In genomic region chr21:46285761-46286667, GRCh38 we compare ENCODE assay signal across 8 cellular contexts. TPM values are rescaled to one million over a fixed set of nuclear protein-coding genes. Genes with fewer than 3 reads are reported as not detected.
DNase-seq lines count a peak whose midpoint lies in the region; ATAC-seq and TF ChIP-seq lines count a peak whose summit lies in the region.

A gene with protein sequence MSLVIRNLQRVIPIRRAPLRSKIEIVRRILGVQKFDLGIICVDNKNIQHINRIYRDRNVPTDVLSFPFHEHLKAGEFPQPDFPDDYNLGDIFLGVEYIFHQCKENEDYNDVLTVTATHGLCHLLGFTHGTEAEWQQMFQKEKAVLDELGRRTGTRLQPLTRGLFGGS (plus strand): TSS chr21:46286342. CDS start chr21:46286914, 572 bp downstream.

- peak within 1 kb of the TSS; percentile 66 for H2AFZ ChIP-seq in PC-3 (ENCODE audit: low read length)

- H3K9ac ChIP-seq in PC-3 (ENCODE audit: low read length) (peak within 1 kb of the TSS; percentile 94), mucosa of stomach (ENCODE audit: low read length) (peak within 1 kb of the TSS; percentile 71)

- H3K36me3 ChIP-seq in PC-3 (ENCODE audit: low read depth, low read length), result peaks cover 8% of the 10 kb centered on the region
- peaks cover 4% of the 10 kb centered on the region for H3K36me3 ChIP-seq in mucosa of stomach (ENCODE audit: control insufficient read depth, insufficient read depth, low read length)

- peaks cover 55% of the 10 kb centered on the region for H3K79me2 ChIP-seq in PC-3 (ENCODE audit: low read length)

- DNase-seq in DMS153 treated with DMSO at 0.1 percent for 48 hours (lab: John Stamatoyannopoulos, UW; ENCODE audit: unreplicated experiment), result peak; percentile 57
- DNase-seq in PC-3, result peak; percentile 92
- peak; percentile 86 for DNase-seq in activated T-cell treated with anti-CD3 and anti-CD28 coated beads, Interleukin-2, amount 50 U/mL, for 1 hour
- peak; percentile 92 for DNase-seq in erythroblast (lab: John Stamatoyannopoulos, UW)
- DNase-seq in stimulated activated CD8-positive, alpha-beta memory T cell treated with anti-CD3 and anti-CD28 coated beads, Interleukin-4, amount 100 ng/mL, for 48 hours, result peak; percentile 91

- H3K4me1 ChIP-seq in PC-3 (ENCODE audit: insufficient read depth, low read length) (peaks cover 30% of the 10 kb centered on the region), mucosa of stomach (ENCODE audit: control insufficient read depth, insufficient read depth, low read length) (peaks cover 23% of the 10 kb centered on the region)

- H3K27me3 ChIP-seq in PC-3 (ENCODE audit: low read length), result no peaks in the 10 kb centered on the region
- H3K27me3 ChIP-seq in mucosa of stomach (ENCODE audit: control insufficient read depth, insufficient read depth, low read length), result no peaks in the 10 kb centered on the region

- peak; percentile 87 for ATAC-seq in GM21529 (IDR thresholded peaks at IDR 0.05; ENCODE audit: unreplicated experiment)
- ATAC-seq in PC-3, result peak; percentile 90

- H3K9me3 ChIP-seq in PC-3 (ENCODE audit: low read length) (no peaks in the 10 kb centered on the region), mucosa of stomach (ENCODE audit: control insufficient read depth, low read length) (no peaks in the 10 kb centered on the region)

- H3K9me2 ChIP-seq in PC-3 (replicated peaks; ENCODE audit: low read length), result no peaks in the 10 kb centered on the region

- peak; percentile 84 for TF ChIP-seq POLR2A in erythroblast (IDR thresholded peaks at IDR 0.05; ENCODE audit: low read length)

- H3F3A ChIP-seq in PC-3 (ENCODE audit: low read length, unreplicated experiment), result no peaks in the 10 kb centered on the region

- intact Hi-C loops in PC-3 (cut with micrococcal nuclease), result loop anchor here (1.0 to 5.0 kb wide), 3 partner anchors 37 to 139 kb away; partner anchors contain the start of gene C21orf58

- CTCF ChIA-PET in PC-3 (lab: Charles Lee), result interaction anchor here (0.6 to 1.5 kb wide), 3 partner anchors 16 to 143 kb away, joined by 3 read pairs; a partner anchor contains a TSS

- peak within 1 kb of the TSS; percentile 84 for H3K4me2 ChIP-seq in PC-3 (ENCODE audit: low read length)

- peak; percentile 46; the same call in 1 of the 2 replicates for TF ChIP-seq CTCF in PC-3 (conservative IDR thresholded peaks at IDR 0.05; ENCODE audit: low read depth, low read length)

- H3K4me3 ChIP-seq in PC-3 (ENCODE audit: low read length) (peak within 1 kb of the TSS; percentile 75), mucosa of stomach (ENCODE audit: low read length) (peak within 1 kb of the TSS; percentile 97)

- no peak; the same call in 1 of the 2 replicates for TF ChIP-seq EP300 in Ishikawa (IDR thresholded peaks at IDR 0.05; ENCODE audit: borderline replicate concordance)

- TF ChIP-seq RAD21 in Ishikawa (IDR thresholded peaks at IDR 0.05; ENCODE audit: low read depth), result peak; percentile 15; the same call in 1 of the 2 replicates

- peak within 1 kb of the TSS; percentile 84 for H3K27ac ChIP-seq in PC-3 (ENCODE audit: low read length)

- POLR2A ChIA-PET in PC-3 (lab: Charles Lee; ENCODE audit: unreplicated experiment), result no interaction called here

- no peaks in the 10 kb centered on the region for H4K20me1 ChIP-seq in PC-3 (ENCODE audit: low read length)

- BruUV-seq in PC-3 (replicated peaks; lab: Mats Ljungman, UMichigan), result no TSS peak

TF ChIP-seq in Ishikawa, 13 proteins besides CTCF, POLR2A, EP300 and RAD21:
- TF ChIP-seq, protein P1, sequence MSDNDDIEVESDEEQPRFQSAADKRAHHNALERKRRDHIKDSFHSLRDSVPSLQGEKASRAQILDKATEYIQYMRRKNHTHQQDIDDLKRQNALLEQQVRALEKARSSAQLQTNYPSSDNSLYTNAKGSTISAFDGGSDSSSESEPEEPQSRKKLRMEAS (IDR thresholded peaks at IDR 0.05), result peak; percentile 67
- TF ChIP-seq USF1 (IDR thresholded peaks at IDR 0.05) (peak; percentile 21; the same call in 1 of the 2 replicates), REST (IDR thresholded peaks at IDR 0.05; ENCODE audit: low read depth) (no peak), CEBPB (IDR thresholded peaks at IDR 0.05) (no peak), TAF1 (IDR thresholded peaks at IDR 0.05; ENCODE audit: low read depth) (peak; percentile 92), EGR1 (IDR thresholded peaks at IDR 0.05) (0 out of 2 replicates have a peak, but pooled peaks have one; percentile 3), ZBTB7A (IDR thresholded peaks at IDR 0.05; ENCODE audit: low read depth) (peak; percentile 50), TCF12 (IDR thresholded peaks at IDR 0.05; ENCODE audit: low read depth) (peak; percentile 72), NFIC (IDR thresholded peaks at IDR 0.05) (peak; percentile 12; the same call in 1 of the 2 replicates), TEAD4 (IDR thresholded peaks at IDR 0.05) (peak; percentile 73), YY1 (IDR thresholded peaks at IDR 0.05; ENCODE audit: low read depth) (peak; percentile 42; the same call in 1 of the 2 replicates), FOXM1 (IDR thresholded peaks at IDR 0.05; ENCODE audit: borderline replicate concordance, low read depth) (no peak)

RNA-seq across cellular contexts. Expression of the gene that starts here (rescaled TPM):
- 38.2 and 39.0 TPM in 2 replicates for total RNA-seq in PC-3 (2014; rRNA removed)

Comparison
In these comparisons a context has a peak if more than half of its experiments do, and no peak if none do; other contexts are left out.
1. Peak in every context shown above with its lines: DNase-seq, ATAC-seq, H3K4me3 ChIP-seq and H3K27ac ChIP-seq.